Comparison of ENCODE assay signal across 19 cellular contexts in genomic region chr6:52331793-52332457, GRCh38. TPM values are rescaled to one million over a fixed set of nuclear protein-coding genes. Genes with fewer than 3 reads are reported as not detected.
DNase-seq lines count a peak whose midpoint lies in the region; ATAC-seq and TF ChIP-seq lines count a peak whose summit lies in the region.
"Had no signal": no experiment of that assay in that cellular context is flagged by ENCODE, and none has a peak within 500 bp of the region (broad histone marks: within the 10 kb centered on the region; RNA-seq: fewer than 3 reads in every experiment).

No MANE protein-coding gene starts in this region.

- BruUV-seq in Calu3 (replicated peaks; lab: Mats Ljungman, UMichigan) (no TSS peak), mammary epithelial cell (replicated peaks; lab: Mats Ljungman, UMichigan) (no TSS peak)

- H3K36me3 Mint-ChIP-seq in Calu3 (ENCODE audit: insufficient read depth, unreplicated experiment) (no peaks in the 10 kb centered on the region), T-helper 17 cell (ENCODE audit: low read depth) (peaks cover 2% of the 10 kb centered on the region)
- H3K36me3 Mint-ChIP-seq: mesothelial cell of epicardium had no signal

- H3K27ac Mint-ChIP-seq in Calu3 (ENCODE audit: unreplicated experiment) = peak overlapping the region; percentile 83
- H3K27ac Mint-ChIP-seq in T-helper 17 cell = peak overlapping the region; percentile 95

- H3K4me3 Mint-ChIP-seq in Calu3 (ENCODE audit: low read depth, unreplicated experiment) = no peak overlapping the region
- H3K4me3 Mint-ChIP-seq in T-helper 17 cell = peak overlapping the region; percentile 82
- H3K4me3 Mint-ChIP-seq: mesothelial cell of epicardium had no signal

- H3K27ac ChIP-seq in C4-2B (peak overlapping the region; percentile 20; the same call in 1 of the 2 replicates), mammary epithelial cell (ENCODE audit: insufficient read depth, low read depth, low read length) (no peak overlapping the region)
- H3K27ac ChIP-seq: body of pancreas, VCaP had no signal

- no peak overlapping the region for H3K4me2 ChIP-seq in mammary epithelial cell (ENCODE audit: insufficient read depth, low read depth, low read length)

- ATAC-seq in T-helper 17 cell (no peak), omental fat pad (ENCODE audit: low FRiP score) (no peak)
- ATAC-seq: body of pancreas had no signal

- dilution Hi-C loops in mammary epithelial cell (cut with HindIII; ENCODE audit: low sequenced_read_pairs) = no loop called here

- H3K4me3 ChIP-seq in mucosa of stomach (ENCODE audit: low read length) (no peak overlapping the region), mammary epithelial cell (replicated peaks in 1 of 3; ENCODE audit: insufficient read depth in 1 of 3, low read depth in 2 of 3, low read length in 3 of 3) (no peak overlapping the region)
- H3K4me3 ChIP-seq: body of pancreas had no signal

- TF ChIP-seq CTCF in C4-2B (conservative IDR thresholded peaks at IDR 0.05) (no peak), Calu3 (IDR thresholded peaks at IDR 0.05; ENCODE audit: unreplicated experiment) (no peak), omental fat pad (IDR thresholded peaks at IDR 0.05) (no peak), mammary epithelial cell (conservative IDR thresholded peaks at IDR 0.05 in 1 of 2, IDR thresholded peaks at IDR 0.05 in 1 of 2; ENCODE audit: extremely low read depth in 1 of 2, insufficient read depth in 1 of 2, low read depth in 1 of 2, low read length in 2 of 2) (no peak)

- no peaks in the 10 kb centered on the region for H4K20me1 ChIP-seq in mammary epithelial cell (ENCODE audit: insufficient read depth, low read length)

- WGBS in mammary epithelial cell (ENCODE audit: low coverage, missing lambda C conversion rate) = 73% methylated on average over 4 of the region's 4 CpGs

- H3K9me3 ChIP-seq in T-helper 17 cell (ENCODE audit: control insufficient read depth, low read length, poor library complexity, severe bottlenecking) (no peaks in the 10 kb centered on the region), mucosa of stomach (ENCODE audit: control insufficient read depth, low read length) (no peaks in the 10 kb centered on the region), mammary epithelial cell (replicated peaks; ENCODE audit: insufficient read depth, low read length) (no peaks in the 10 kb centered on the region)
- H3K9me3 ChIP-seq: body of pancreas had no signal

- H3K9ac ChIP-seq in mucosa of stomach (ENCODE audit: low read length) (peak overlapping the region; percentile 4), mammary epithelial cell (ENCODE audit: insufficient read depth, low read length) (no peak overlapping the region)

- H3K9me3 Mint-ChIP-seq in Calu3 (ENCODE audit: low read depth, unreplicated experiment) = no peaks in the 10 kb centered on the region
- H3K9me3 Mint-ChIP-seq: mesothelial cell of epicardium had no signal

- no peak overlapping the region for H2AFZ ChIP-seq in mammary epithelial cell (ENCODE audit: low read depth, low read length)

- DNase-seq in Calu3 = no peak
- DNase-seq in T-helper 17 cell = no peak
- DNase-seq in omental fat pad (ENCODE audit: low spot score) = no peak
- DNase-seq in Ammon's horn (ENCODE audit: low spot score) = no peak
- no peak for DNase-seq in DMS 273 treated with DMSO at 0.1 percent for 48 hours (lab: John Stamatoyannopoulos, UW)
- DNase-seq in mammary epithelial cell = no peak
- DNase-seq: activated effector memory CD4-positive, alpha-beta T cell treated with Interleukin-2 at 50 U/mL for 16 hours; body of pancreas; DMS53; head of caudate nucleus; Kasumi-1; NCI-H146; NCI-H510A treated with DMSO at 0.1 percent for 48 hours; posterior cingulate gyrus; small intestine had no signal

- H3K27me3 ChIP-seq in mucosa of stomach (ENCODE audit: control insufficient read depth, insufficient read depth, low read length) (no peaks in the 10 kb centered on the region), mammary epithelial cell (ENCODE audit: insufficient read depth, low read length) (no peaks in the 10 kb centered on the region)
- H3K27me3 ChIP-seq: body of pancreas had no signal

- in situ Hi-C loops in mammary epithelial cell (cut with MboI; ENCODE audit: low sequenced_read_pairs in 2 of 2) = no loop called here

- peaks cover 86% of the 10 kb centered on the region for H3K4me1 ChIP-seq in mucosa of stomach (ENCODE audit: control insufficient read depth, insufficient read depth, low read length)
- peaks cover 4% of the 10 kb centered on the region for H3K4me1 ChIP-seq in mammary epithelial cell (ENCODE audit: insufficient read depth, low read length)

- no peaks in the 10 kb centered on the region for H3K36me3 ChIP-seq in mucosa of stomach (ENCODE audit: control insufficient read depth, insufficient read depth, low read length)
- no peaks in the 10 kb centered on the region for H3K36me3 ChIP-seq in mammary epithelial cell (ENCODE audit: insufficient read depth, low read length)

- H3K4me1 Mint-ChIP-seq in Calu3 (ENCODE audit: low read depth, unreplicated experiment) = peaks cover 93% of the 10 kb centered on the region
- peaks cover 43% of the 10 kb centered on the region for H3K4me1 Mint-ChIP-seq in T-helper 17 cell

- no peaks in the 10 kb centered on the region for H3K79me2 ChIP-seq in mammary epithelial cell (ENCODE audit: insufficient read depth, low read length)

- CTCF ChIA-PET in Calu3 (lab: Charles Lee) = no interaction called here
- CTCF ChIA-PET in mammary epithelial cell (lab: Charles Lee; ENCODE audit: low non-redundant PET) = no interaction called here

- intact Hi-C loops in Calu3 (cut with micrococcal nuclease; ENCODE audit: unreplicated experiment) (no loop called here), mammary epithelial cell (cut with micrococcal nuclease) (no loop called here)

- H3K27me3 Mint-ChIP-seq in Calu3 (ENCODE audit: unreplicated experiment) = no peaks in the 10 kb centered on the region
- no peaks in the 10 kb centered on the region for H3K27me3 Mint-ChIP-seq in T-helper 17 cell

RNA-seq across cellular contexts. Expression of gene PAQR8, which starts 30.0 kb away (rescaled TPM):
- total RNA-seq in Calu3 (2022) (16.1 and 16.3 TPM in 2 replicates), T-helper 17 cell (1 to 10 TPM; 3.6 to 7.7 TPM), omental fat pad (1 to 10 TPM; 1.5 to 7.9 (median 3.6) TPM), mammary epithelial cell (1 to 10 TPM in 1 of 2 donors, under 1 TPM in 1; 0.17 to 3.4 TPM)
- 1.4 TPM for polyA plus RNA-seq in mammary epithelial cell
- polyA minus RNA-seq in mammary epithelial cell = 2.2 TPM

RNA-seq across cellular contexts. Expression of gene MCM3, which starts 47.4 kb away (rescaled TPM):
- total RNA-seq in Calu3 (2022) (116 and 117 TPM in 2 replicates), T-helper 17 cell (10 to 100 TPM; 20.3 to 24.3 TPM), omental fat pad (10 to 100 TPM; 24.8 to 43.0 (median 32.3) TPM), mammary epithelial cell (10 to 100 TPM; 23.5 to 69.5 TPM)
- polyA plus RNA-seq in mammary epithelial cell = 127 TPM
- polyA minus RNA-seq in mammary epithelial cell = 152 TPM
